Comparison of ENCODE assay signal across 13 cellular contexts in genomic region chr10:77264107-77264506, GRCh38.
DNase-seq lines count a peak whose midpoint lies in the region; ATAC-seq, FAIRE-seq and TF ChIP-seq lines count a peak whose summit lies in the region.
"Had no signal": no experiment of that assay in that cellular context is flagged by ENCODE, and none has a peak within 500 bp of the region (broad histone marks: within the 10 kb centered on the region; RNA-seq: fewer than 3 reads in every experiment).

No MANE protein-coding gene starts in this region.

- H3K4me3 ChIP-seq in Loucy (ENCODE audit: low read length, poor library complexity, severe bottlenecking): peak overlapping the region; percentile 57

- H3K36me3 ChIP-seq in Loucy (ENCODE audit: insufficient read depth, low read length): no peaks in the 10 kb centered on the region

- peak overlapping the region; percentile 72 to 87 (median 80) for H3K4me3 Mint-ChIP-seq in immature natural killer cell
- H3K4me3 Mint-ChIP-seq: activated T-helper 1 cell treated with anti-CD3 and anti-CD28 coated beads, Interleukin-12 subunit alpha, Interleukin-12 subunit beta, Interleukin-2, Interleukin-4 antibody, amounts not matched to agents 30 ng/mL and 10 ng/mL and 1 ng/mL, durations not matched to agents 14 hours and 24 hours and 36 hours had no signal

- peak; percentile 85 for ATAC-seq in GM18502 (IDR thresholded peaks at IDR 0.05; ENCODE audit: poor library complexity, unreplicated experiment)
- ATAC-seq in GM21619 (IDR thresholded peaks at IDR 0.05; ENCODE audit: unreplicated experiment): peak; percentile 81
- no peak for ATAC-seq in left lobe of liver
- ATAC-seq: SK-N-SH treated with all-trans-retinoic acid at 6 μM for 48 hours had no signal

- peak overlapping the region; percentile 54 for H3K9ac ChIP-seq in Loucy (ENCODE audit: low read depth, low read length, poor library complexity, severe bottlenecking)

- peak overlapping the region; percentile 76 for H3K4me2 ChIP-seq in Loucy (ENCODE audit: low read depth, low read length, poor library complexity, severe bottlenecking)

- no peaks in the 10 kb centered on the region for H3K9me3 Mint-ChIP-seq in immature natural killer cell
- H3K9me3 Mint-ChIP-seq: activated T-helper 1 cell treated with anti-CD3 and anti-CD28 coated beads, Interleukin-12 subunit alpha, Interleukin-12 subunit beta, Interleukin-2, Interleukin-4 antibody, amounts not matched to agents 30 ng/mL and 10 ng/mL and 1 ng/mL, durations not matched to agents 14 hours and 24 hours and 36 hours had no signal

- peaks cover 45 to 57% of the 10 kb centered on the region in 2 donors for H3K4me1 Mint-ChIP-seq in immature natural killer cell

- H4K20me1 ChIP-seq in Loucy (ENCODE audit: insufficient read depth, low read length, poor library complexity, severe bottlenecking): no peaks in the 10 kb centered on the region

- H3K9me3 ChIP-seq in Loucy (ENCODE audit: insufficient read depth, low read depth, low read length): no peaks in the 10 kb centered on the region

- peaks cover 0 to 9% (median 3%) of the 10 kb centered on the region in 3 donors for H3K36me3 Mint-ChIP-seq in immature natural killer cell

- H3K27me3 ChIP-seq in Loucy (ENCODE audit: insufficient read depth, low read length, poor library complexity, severe bottlenecking): no peaks in the 10 kb centered on the region

- peak overlapping the region; percentile 69 to 91 (median 88) for H3K27ac Mint-ChIP-seq in immature natural killer cell
- H3K27ac Mint-ChIP-seq: activated T-helper 1 cell treated with anti-CD3 and anti-CD28 coated beads, Interleukin-12 subunit alpha, Interleukin-12 subunit beta, Interleukin-2, Interleukin-4 antibody, amounts not matched to agents 30 ng/mL and 10 ng/mL and 1 ng/mL, durations not matched to agents 14 hours and 24 hours and 36 hours had no signal

- no peak for FAIRE-seq in H54 (lab: Jason Lieb, UNC)

- TF ChIP-seq CTCF in Loucy (conservative IDR thresholded peaks at IDR 0.05; ENCODE audit: low read length): no peak

- no peak overlapping the region for H2AFZ ChIP-seq in Loucy (ENCODE audit: low read length)

- H3K4me1 ChIP-seq in Loucy (ENCODE audit: insufficient read depth, low read length, poor library complexity, severe bottlenecking): peaks cover 78% of the 10 kb centered on the region

- H3K27me3 Mint-ChIP-seq in immature natural killer cell (ENCODE audit: low read depth in 3 of 3): no peaks in the 10 kb centered on the region

- H3F3A ChIP-seq in Loucy (ENCODE audit: low read depth): peaks cover 6% of the 10 kb centered on the region

- DNase-seq in immature natural killer cell (peak; percentile 59 to 70 (median 65)), NCI-H187 (lab: John Stamatoyannopoulos, UW) (no peak), H54 (ENCODE audit: insufficient read length, low spot score) (no peak), left lobe of liver (ENCODE audit: low spot score) (no peak), putamen (ENCODE audit: low spot score) (no peak)
- DNase-seq: hypothalamus; NCI-H2227 treated with DMSO at 0.1 percent for 48 hours; stimulated activated CD4-positive, alpha-beta T cell treated with anti-CD3 and anti-CD28 coated beads, Interleukin-15, amount 100 ng/mL, for 24 hours had no signal

- no peaks in the 10 kb centered on the region for H3K9me2 ChIP-seq in Loucy (replicated peaks; ENCODE audit: low read depth, low read length)

- H3K79me2 ChIP-seq in Loucy (ENCODE audit: insufficient read depth, low read length): no peaks in the 10 kb centered on the region

- TF ChIP-seq POLR2A in H54 (IDR thresholded peaks at IDR 0.05; ENCODE audit: low read depth, low read length): no peak

Comparison
In these comparisons a context has a peak if more than half of its experiments do, and no peak if none do; other contexts are left out.
1. DNase-seq: peak in immature natural killer cell (3 of 3); none in NCI-H187 (0 of 2), H54 (single experiment), left lobe of liver (single experiment) and putamen (single experiment).